ENCODE assay signal across 1 cellular context in genomic region chr6:6968731-6969552, GRCh38.
TF ChIP-seq lines count a peak whose summit lies in the region.

No MANE protein-coding gene starts in this region.

TF ChIP-seq in K562, 482 proteins besides CTCF, POLR2A, EP300 and RAD21 (continued from another document and continues in another):
- TF ChIP-seq CREB3L1 (IDR thresholded peaks at IDR 0.05; ENCODE audit: borderline replicate concordance, low read depth) (no peak), NRF1 (conservative IDR thresholded peaks at IDR 0.05 in 1 of 2, IDR thresholded peaks at IDR 0.05 in 1 of 2) (0 out of 4 replicates have a peak, but pooled peaks of 1 of the 2 experiments have one; percentile 6), NBN (IDR thresholded peaks at IDR 0.05; ENCODE audit: low read depth) (no peak), MTA1 (IDR thresholded peaks at IDR 0.05; ENCODE audit: borderline replicate concordance) (peak; percentile 58; the same call in 1 of the 2 replicates), NFE2 (IDR thresholded peaks at IDR 0.05; ENCODE audit: low read depth) (peak; percentile 9; the same call in 1 of the 2 replicates), THAP12 (CRISPR knock-in tag; IDR thresholded peaks at IDR 0.05) (no peak), FOSL1 (tag; conservative IDR thresholded peaks at IDR 0.05) (peak; percentile 99), BACH1 (tag; IDR thresholded peaks at IDR 0.05) (0 out of 2 replicates have a peak, but pooled peaks have one; percentile 39), ZNF644 (tag; IDR thresholded peaks at IDR 0.05; ENCODE audit: low read depth) (no peak), ZNF263 (CRISPR knock-in tag; IDR thresholded peaks at IDR 0.05; ENCODE audit: borderline replicate concordance) (peak; percentile 90), GTF2E2 (tag; IDR thresholded peaks at IDR 0.05) (no peak), ZNF445 (CRISPR knock-in tag; IDR thresholded peaks at IDR 0.05; ENCODE audit: low read depth) (no peak), ZNF316 (IDR thresholded peaks at IDR 0.05) (no peak), NCOA1 (IDR thresholded peaks at IDR 0.05; ENCODE audit: low read depth) (peak; percentile 85), FOS (IDR thresholded peaks at IDR 0.05; ENCODE audit: extremely low read depth, insufficient read length) (peak; percentile 80), BRD4 (IDR thresholded peaks at IDR 0.05) (no peak), TAF15 (IDR thresholded peaks at IDR 0.05; ENCODE audit: low read depth, low read length) (no peak), TCF7 (IDR thresholded peaks at IDR 0.05; ENCODE audit: borderline replicate concordance) (no peak), DDX20 (tag; IDR thresholded peaks at IDR 0.05; ENCODE audit: low read depth) (no peak), HDAC6 (IDR thresholded peaks at IDR 0.05; ENCODE audit: low read depth, low read length) (no peak), XRCC4 (IDR thresholded peaks at IDR 0.05; ENCODE audit: extremely low read depth, insufficient read depth, insufficient read length) (no peak), TEAD1 (CRISPR knock-in tag; IDR thresholded peaks at IDR 0.05) (no peak), ZFX (CRISPR knock-in tag; IDR thresholded peaks at IDR 0.05) (no peak; the same call in 1 of the 2 replicates), TEAD4 (IDR thresholded peaks at IDR 0.05; ENCODE audit: low read length) (peak; percentile 81), TEAD4 (CRISPR knock-in tag; IDR thresholded peaks at IDR 0.05; ENCODE audit: borderline replicate concordance) (no peak), AFF4 (CRISPR knock-in tag; IDR thresholded peaks at IDR 0.05) (peak; percentile 52; the same call in 1 of the 2 replicates), PHB (CRISPR knock-in tag; IDR thresholded peaks at IDR 0.05) (no peak), BCLAF1 (IDR thresholded peaks at IDR 0.05; ENCODE audit: borderline replicate concordance in 1 of 2, control insufficient read depth in 1 of 2, low read depth in 2 of 2, low read length in 1 of 2) (no peak), ADNP (tag; IDR thresholded peaks at IDR 0.05) (peak; percentile 12; the same call in 1 of the 2 replicates), ZNF561 (CRISPR knock-in tag; conservative IDR thresholded peaks at IDR 0.05) (no peak), ZNF696 (CRISPR knock-in tag; conservative IDR thresholded peaks at IDR 0.05) (no peak), ATF3 (IDR thresholded peaks at IDR 0.05) (peak; percentile 94), ATF3 (CRISPR knock-in tag; conservative IDR thresholded peaks at IDR 0.05) (peak; percentile 92), CEBPB (tag; IDR thresholded peaks at IDR 0.05) (no peak), IRF2 (CRISPR knock-in tag; IDR thresholded peaks at IDR 0.05) (no peak), ZNF77 (CRISPR knock-in tag; IDR thresholded peaks at IDR 0.05) (no peak), CBFA2T3 (IDR thresholded peaks at IDR 0.05) (peak; percentile 85), NR1H2 (CRISPR knock-in tag; IDR thresholded peaks at IDR 0.05) (no peak), MAFF (IDR thresholded peaks at IDR 0.05; ENCODE audit: low read length) (no peak), PHF21A (IDR thresholded peaks at IDR 0.05; ENCODE audit: borderline replicate concordance, low read depth) (no peak), ZNF551 (CRISPR knock-in tag; IDR thresholded peaks at IDR 0.05) (no peak), ZNF449 (CRISPR knock-in tag; IDR thresholded peaks at IDR 0.05) (no peak), ZNF398 (CRISPR knock-in tag; IDR thresholded peaks at IDR 0.05) (no peak), HINFP (tag; conservative IDR thresholded peaks at IDR 0.05; ENCODE audit: low read depth) (peak; percentile 28; the same call in 1 of the 2 replicates), NUFIP1 (IDR thresholded peaks at IDR 0.05; ENCODE audit: partially characterized antibody) (no peak), CAMTA2 (CRISPR knock-in tag; conservative IDR thresholded peaks at IDR 0.05) (no peak), NELFE (IDR thresholded peaks at IDR 0.05; ENCODE audit: insufficient read depth, insufficient read length) (no peak), RUNX1 (IDR thresholded peaks at IDR 0.05; ENCODE audit: low read depth) (no peak)
